Comparison of ENCODE assay signal across 8 cellular contexts in the genomic region with DNA sequence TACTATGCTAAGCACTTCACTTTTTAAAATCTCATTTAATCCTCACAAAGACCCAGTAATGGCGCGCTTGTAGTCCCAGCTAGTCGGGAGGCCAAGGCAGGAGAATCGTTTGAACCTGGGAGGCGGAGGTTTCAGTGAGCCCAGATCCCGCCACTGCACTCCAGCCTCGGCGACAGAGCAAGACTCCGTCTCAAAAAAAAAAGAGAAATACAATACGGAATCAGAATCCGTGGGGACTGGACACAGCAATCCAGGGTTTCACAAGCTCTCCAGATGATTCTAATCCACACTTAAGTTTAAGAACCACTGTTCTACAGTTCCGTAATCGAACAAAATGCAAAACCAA. TPM values are rescaled to one million over a fixed set of nuclear protein-coding genes. Genes with fewer than 3 reads are reported as not detected.
DNase-seq lines count a peak whose midpoint lies in the region; ATAC-seq, FAIRE-seq and TF ChIP-seq lines count a peak whose summit lies in the region.

No MANE protein-coding gene starts in this region.

- H2BK20ac ChIP-seq in IMR-90 (ENCODE audit: low read depth, low read length), result no peak overlapping the region

- TF ChIP-seq CTCF in A549 (IDR thresholded peaks at IDR 0.05), result no peak
- no peak for TF ChIP-seq CTCF in IMR-90 (conservative IDR thresholded peaks at IDR 0.05; ENCODE audit: low read depth, low read length)
- TF ChIP-seq CTCF in cardiac fibroblast (IDR thresholded peaks at IDR 0.05; ENCODE audit: low read depth, low read length), result no peak

- FAIRE-seq in A549 (lab: Jason Lieb, UNC), result no peak

- H4K5ac ChIP-seq in IMR-90 (ENCODE audit: low read depth, low read length), result peak overlapping the region; percentile 94

- dilution Hi-C loops in IMR-90 (cut with HindIII; ENCODE audit: low sequenced_read_pairs, unreplicated experiment), result no loop called here

- H3K4me2 ChIP-seq in A549 (peak overlapping the region; percentile 85), IMR-90 (ENCODE audit: low read depth, low read length) (peak overlapping the region; percentile 85)

- no peak for TF ChIP-seq EP300 in A549 (IDR thresholded peaks at IDR 0.05)

- peak overlapping the region; percentile 96 for H2AFZ ChIP-seq in IMR-90 (replicated peaks; ENCODE audit: low read length, poor library complexity)

- peak overlapping the region; percentile 80; the same call in 1 of the 2 replicates for H4K91ac ChIP-seq in IMR-90 (ENCODE audit: insufficient read depth, low read depth, low read length)

- H2BK120ac ChIP-seq in IMR-90 (ENCODE audit: low read depth, low read length), result peak overlapping the region; percentile 48; the same call in 1 of the 2 replicates

- BruUV-seq in IMR-90 (replicated peaks; lab: Mats Ljungman, UMichigan), result no TSS peak

- in situ Hi-C loops in IMR-90 (cut with MboI; ENCODE audit: low sequenced_read_pairs), result no loop called here

- H3K79me1 ChIP-seq in IMR-90 (ENCODE audit: low read depth in 1 of 2, low read length in 2 of 2), result peaks cover 6 to 7% of the 10 kb centered on the region in 2 experiments

- H3K9me1 ChIP-seq in IMR-90 (ENCODE audit: insufficient read depth, low read length), result no peaks in the 10 kb centered on the region

- no peak overlapping the region for H2AK9ac ChIP-seq in IMR-90 (replicated peaks; ENCODE audit: low read depth, low read length, poor library complexity)

- H3K4me1 ChIP-seq in A549, result peaks cover 6% of the 10 kb centered on the region; the same call in 1 of the 3 replicates
- H3K4me1 ChIP-seq in IMR-90 (ENCODE audit: control insufficient read depth, insufficient read depth, low read length), result no peaks in the 10 kb centered on the region
- H3K4me1 ChIP-seq in mucosa of stomach (ENCODE audit: control insufficient read depth, insufficient read depth, low read length), result peaks cover 5% of the 10 kb centered on the region

- TF ChIP-seq POLR2A in A549 (IDR thresholded peaks at IDR 0.05; ENCODE audit: low read length) (no peak), IMR-90 (IDR thresholded peaks at IDR 0.05; ENCODE audit: low read depth, low read length) (no peak)

- 72% methylated on average over 13 of the region's 13 CpGs for WGBS in A549 (ENCODE audit: missing lambda C conversion rate)
- WGBS in IMR-90 (ENCODE audit: extremely low coverage in 2 of 2, insufficient read length in 1 of 2), 2 experiments, result 79% methylated on average over 9 of the region's 13 CpGs; no CpG with 5 or more reads in 1 of the 2 experiments

- no peaks in the 10 kb centered on the region for H3K36me3 ChIP-seq in IMR-90 (ENCODE audit: control insufficient read depth, insufficient read depth, low read length)
- H3K36me3 ChIP-seq in mucosa of stomach (ENCODE audit: control insufficient read depth, insufficient read depth, low read length), result no peaks in the 10 kb centered on the region

- H3K27me3 ChIP-seq in IMR-90 (ENCODE audit: control insufficient read depth, insufficient read depth, low read length) (peaks cover 9% of the 10 kb centered on the region), mucosa of stomach (ENCODE audit: control insufficient read depth, insufficient read depth, low read length) (no peaks in the 10 kb centered on the region)

- peak overlapping the region; percentile 59 for H2BK5ac ChIP-seq in IMR-90 (ENCODE audit: low read depth, low read length, poor library complexity, severe bottlenecking)

- H3K4me3 ChIP-seq in A549 (peak overlapping the region; percentile 74), IMR-90 (ENCODE audit: insufficient read depth, low read depth, low read length) (peak overlapping the region; percentile 56), cardiac fibroblast (replicated peaks in 1 of 2; ENCODE audit: low read depth in 2 of 2, low read length in 2 of 2) (peak overlapping the region; percentile 84), mucosa of stomach (ENCODE audit: low read length) (peak overlapping the region; percentile 71)

- H3K23ac ChIP-seq in IMR-90 (ENCODE audit: low read depth, low read length), result no peak overlapping the region

- H4K8ac ChIP-seq in IMR-90 (ENCODE audit: low read depth in 2 of 2, low read length in 2 of 2), result peak overlapping the region; percentile 95 to 99

- H2BK15ac ChIP-seq in IMR-90 (ENCODE audit: low read depth, low read length), result peak overlapping the region; percentile 31; the same call in 1 of the 3 replicates

- no peak overlapping the region; the same call in 1 of the 2 replicates for H3K14ac ChIP-seq in IMR-90 (replicated peaks; ENCODE audit: low read depth, low read length)

- TF ChIP-seq RAD21 in A549 (conservative IDR thresholded peaks at IDR 0.05 in 1 of 2, IDR thresholded peaks at IDR 0.05 in 1 of 2) (no peak), IMR-90 (IDR thresholded peaks at IDR 0.05; ENCODE audit: low read length) (no peak)

- DNase-seq in A549 (ENCODE audit: low read depth in 1 of 2, low spot score in 1 of 2), result no peak
- DNase-seq in IMR-90, result no peak
- no peak for DNase-seq in cardiac fibroblast (ENCODE audit: low read depth in 2 of 2)
- DNase-seq in globus pallidus (ENCODE audit: low spot score), result no peak
- DNase-seq in foreskin melanocyte, result no peak
- no peak for DNase-seq in NCI-H2081 (lab: John Stamatoyannopoulos, UW)
- DNase-seq in mucosa of gallbladder (ENCODE audit: low spot score), result no peak

- H3K9me3 ChIP-seq in A549 (no peaks in the 10 kb centered on the region), IMR-90 (ENCODE audit: control insufficient read depth, insufficient read depth, low read length) (no peaks in the 10 kb centered on the region), mucosa of stomach (ENCODE audit: control insufficient read depth, low read length) (no peaks in the 10 kb centered on the region)

- POLR2A ChIA-PET in A549 (lab: Yijun Ruan, JAX) (interaction anchor here (0.5 to 4.0 kb wide), 4 partner anchors 15 to 116 kb away, joined by 3 to 52 read pairs (median 5); a partner anchor contains a TSS), IMR-90 (lab: Charles Lee; ENCODE audit: unreplicated experiment) (interaction anchor here (1.5 kb wide), 1 partner anchor 26 kb away, joined by 5 read pairs; a partner anchor contains a TSS)

- H3K4ac ChIP-seq in IMR-90 (ENCODE audit: low read depth, low read length), result 0 out of 2 replicates have a peak overlapping the region, but pooled peaks have one; percentile 77

- ATAC-seq in A549 (no peak), IMR-90 (ENCODE audit: low read depth) (no peak)

- CTCF ChIA-PET in A549 (lab: Yijun Ruan, JAX), result interaction anchor here (1.0 to 1.3 kb wide), 2 partner anchors 110 to 250 kb away, joined by 3 to 4 read pairs; no protein-coding TSS in a partner anchor
- CTCF ChIA-PET in IMR-90 (lab: Yijun Ruan, JAX), result no interaction called here

- no peak overlapping the region for H3K18ac ChIP-seq in IMR-90 (ENCODE audit: low read depth, low read length)

- H3K56ac ChIP-seq in IMR-90 (ENCODE audit: extremely low read depth, insufficient read depth, low read length), result peak overlapping the region; percentile 70; the same call in 1 of the 2 replicates

- intact Hi-C loops in IMR-90 (cut with micrococcal nuclease), result loop anchor here (2.0 kb wide), 1 partner anchor 25 kb away; a partner anchor contains a TSS

- H4K20me1 ChIP-seq in IMR-90 (ENCODE audit: insufficient read depth, low read length), result no peaks in the 10 kb centered on the region

- H3K27ac ChIP-seq in A549 (peak overlapping the region; percentile 83 to 93), IMR-90 (ENCODE audit: insufficient read depth, low read length) (peak overlapping the region; percentile 64; the same call in 1 of the 2 replicates)

- H3K9ac ChIP-seq in IMR-90 (ENCODE audit: low read depth, low read length) (peak overlapping the region; percentile 76; the same call in 1 of the 2 replicates), mucosa of stomach (ENCODE audit: low read length) (peak overlapping the region; percentile 93)

- H2AK5ac ChIP-seq in IMR-90 (ENCODE audit: low read depth, low read length), result no peak overlapping the region

TF ChIP-seq in A549, 52 proteins besides CTCF, POLR2A, EP300 and RAD21 (continues in another document):
- no peak for TF ChIP-seq CBX8 (IDR thresholded peaks at IDR 0.05)
- no peak for TF ChIP-seq CEBPB (IDR thresholded peaks at IDR 0.05)
- TF ChIP-seq HDAC2 (IDR thresholded peaks at IDR 0.05), result no peak
- no peak for TF ChIP-seq NR3C1 (IDR thresholded peaks at IDR 0.05)
- no peak for TF ChIP-seq RARB (CRISPR knock-in tag; IDR thresholded peaks at IDR 0.05)
- TF ChIP-seq RFX5 (IDR thresholded peaks at IDR 0.05), result no peak
- TF ChIP-seq KDM1A (IDR thresholded peaks at IDR 0.05; ENCODE audit: low read depth), result no peak
- no peak for TF ChIP-seq HEYL (CRISPR knock-in tag; IDR thresholded peaks at IDR 0.05)
- TF ChIP-seq TFCP2L1 (CRISPR knock-in tag; IDR thresholded peaks at IDR 0.05), result no peak

TF ChIP-seq in IMR-90, 13 proteins besides CTCF, POLR2A, EP300 and RAD21 (continues in another document):
- no peak for TF ChIP-seq CEBPB (IDR thresholded peaks at IDR 0.05; ENCODE audit: low read depth, low read length)
- no peak for TF ChIP-seq MAFK (IDR thresholded peaks at IDR 0.05; ENCODE audit: low read depth, low read length)
- TF ChIP-seq MXI1 (IDR thresholded peaks at IDR 0.05; ENCODE audit: borderline replicate concordance, low read depth, low read length), result no peak
- TF ChIP-seq RFX5 (IDR thresholded peaks at IDR 0.05; ENCODE audit: low read depth, low read length), result no peak
- TF ChIP-seq RCOR1 (IDR thresholded peaks at IDR 0.05; ENCODE audit: insufficient replicate concordance, low read length), result no peak
- no peak for TF ChIP-seq FOS (IDR thresholded peaks at IDR 0.05; ENCODE audit: low read depth, low read length)

RNA-seq across cellular contexts. Expression of a gene that starts 0.4 kb away (rescaled TPM):
- 23.4 and 25.4 TPM in 2 replicates for polyA plus RNA-seq in A549 (2011; rRNA removed)
- 14.4 and 20.2 TPM in 2 replicates for polyA plus RNA-seq in A549 (2012; cell fraction: cytosol; rRNA removed)
- polyA plus RNA-seq in A549 (2012; cell fraction: nucleus; rRNA removed), result 17.2 and 25.1 TPM in 2 replicates
- polyA plus RNA-seq in A549 (2017; fragmentation: RNase III; extraction: RNeasy Plus Mini Kit Qiagen cat#74134 plus additional on column Dnase treatment), result 19.2 to 20.9 TPM (median 20.9 TPM) in 3 replicates
- 22.8 and 23.1 TPM in 2 replicates for polyA minus RNA-seq in A549 (2011; rRNA and poly(A)+ RNA removed)
- 25.0 and 26.3 TPM in 2 replicates for total RNA-seq in IMR-90 (2012; rRNA removed)
- polyA plus RNA-seq in IMR-90 (2012; rRNA removed), result 30.0 and 38.4 TPM in 2 replicates
- polyA plus RNA-seq in IMR-90 (2012; cell fraction: cytosol; rRNA removed), result 23.3 and 33.8 TPM in 2 replicates
- 11.4 and 14.4 TPM in 2 replicates for polyA plus RNA-seq in IMR-90 (2012; cell fraction: nucleus; rRNA removed; ENCODE audit: low replicate concordance)
- 38.7 TPM for total RNA-seq in mucosa of gallbladder

RNA-seq across cellular contexts. Expression of a gene that starts 25.7 kb away (rescaled TPM):
- polyA plus RNA-seq in A549 (2011; rRNA removed), result 9.6 and 10.7 TPM in 2 replicates
- 1.7 and 1.8 TPM in 2 replicates for polyA plus RNA-seq in A549 (2012; cell fraction: cytosol; rRNA removed)
- polyA plus RNA-seq in A549 (2012; cell fraction: nucleus; rRNA removed), result 2.6 and 4.8 TPM in 2 replicates
- 2.8 to 3.8 TPM (median 3.2 TPM) in 3 replicates for polyA plus RNA-seq in A549 (2017; fragmentation: RNase III; extraction: RNeasy Plus Mini Kit Qiagen cat#74134 plus additional on column Dnase treatment)
- 23.0 and 26.8 TPM in 2 replicates for polyA minus RNA-seq in A549 (2011; rRNA and poly(A)+ RNA removed)
- 5.7 and 5.8 TPM in 2 replicates for total RNA-seq in IMR-90 (2012; rRNA removed)
- polyA plus RNA-seq in IMR-90 (2012; rRNA removed), result 1.4 and 1.8 TPM in 2 replicates
- 0.41 and 0.57 TPM in 2 replicates for polyA plus RNA-seq in IMR-90 (2012; cell fraction: cytosol; rRNA removed)
- 0.65 and 2.1 TPM in 2 replicates for polyA plus RNA-seq in IMR-90 (2012; cell fraction: nucleus; rRNA removed; ENCODE audit: low replicate concordance)
- total RNA-seq in mucosa of gallbladder, result 90.5 TPM

Comparison
In these comparisons a context has a peak if more than half of its experiments do, and no peak if none do; other contexts are left out.
1. RNA of a gene that starts 25.7 kb away (total RNA-seq): 90.5 TPM in mucosa of gallbladder (single experiment); 5.7 to 5.8 TPM in IMR-90; every median in the first group is over 10 times any median in the second.
2. Peak in every context shown above with its lines, with median percentiles within 50 percentile points of each other: H3K4me3 ChIP-seq.